Comparison of ENCODE assay signal across 34 cellular contexts in genomic region chr9:126661122-126661520, GRCh38. TPM values are rescaled to one million over a fixed set of nuclear protein-coding genes. Genes with fewer than 3 reads are reported as not detected.
"Had no signal": no experiment of that assay in that cellular context is flagged by ENCODE, and none has a peak within 500 bp of the region (broad histone marks: within the 10 kb centered on the region; RNA-seq: fewer than 3 reads in every experiment).

No MANE protein-coding gene starts in this region.

- H3K27me3 ChIP-seq: body of pancreas, gastrocnemius medialis, right atrium auricular region, uterus had no signal

- H2AFZ ChIP-seq: hepatocyte, parathyroid adenoma had no signal

- H3K9ac ChIP-seq: parathyroid adenoma had no signal

- H3K4me3 ChIP-seq: adrenal gland, body of pancreas, cardiac muscle cell, coronary artery, dorsolateral prefrontal cortex, gastrocnemius medialis, hepatocyte, psoas muscle, right atrium auricular region, smooth muscle cell, thoracic aorta, uterus had no signal

- H3K27ac Mint-ChIP-seq: activated CD4-positive, alpha-beta T cell treated with anti-CD3 and anti-CD28 coated beads for 36 hours; activated naive CD4-positive, alpha-beta T cell treated with anti-CD3 and anti-CD28 coated beads for 36 hours; activated naive CD8-positive, alpha-beta T cell treated with anti-CD3 and anti-CD28 coated beads for 36 hours; naive thymus-derived CD4-positive, alpha-beta T cell; T-helper 2 cell treated with Interferon-gamma antibody and Interleukin-4, amounts not matched to agents 5 μg/mL and 100 μg/mL, for 36 hours had no signal

- H3K9me3 ChIP-seq: adrenal gland, body of pancreas, gastrocnemius medialis, psoas muscle, right atrium auricular region, thoracic aorta, uterus had no signal

- H3K79me2 ChIP-seq: hepatocyte, parathyroid adenoma had no signal

- H3K36me3 ChIP-seq: adrenal gland, cardiac muscle cell, gastrocnemius medialis, right atrium auricular region, thoracic aorta, uterus had no signal

- H3K27ac ChIP-seq: adrenal gland, cardiac muscle cell, coronary artery, dorsolateral prefrontal cortex, gastrocnemius medialis, hepatocyte, parathyroid adenoma, psoas muscle, right atrium auricular region, thoracic aorta, uterus had no signal

- H3K9me3 Mint-ChIP-seq: activated naive CD4-positive, alpha-beta T cell treated with anti-CD3 and anti-CD28 coated beads for 36 hours; activated naive CD8-positive, alpha-beta T cell treated with anti-CD3 and anti-CD28 coated beads for 36 hours; naive thymus-derived CD4-positive, alpha-beta T cell; T-helper 2 cell treated with Interferon-gamma antibody and Interleukin-4, amounts not matched to agents 5 μg/mL and 100 μg/mL, for 36 hours; type B pancreatic cell had no signal

- DNase-seq: activated CD4-positive, alpha-beta T cell treated with anti-CD3 and anti-CD28 coated beads for 36 hours; activated CD4-positive, alpha-beta T cell treated with anti-CD3 and anti-CD28 coated beads, Interleukin-2, amount 50 U/mL, for 4 hours; activated CD4-positive, CD25-positive, alpha-beta regulatory T cell; activated CD8-positive, alpha-beta memory T cell treated with anti-CD3 and anti-CD28 coated beads for 24 hours; activated effector memory CD4-positive, alpha-beta T cell treated with Interleukin-2 at 50 U/mL for 16 hours; activated naive CD4-positive, alpha-beta T cell treated with anti-CD3 and anti-CD28 coated beads for 36 hours; activated naive CD8-positive, alpha-beta T cell treated with anti-CD3 and anti-CD28 coated beads for 36 hours; adrenal gland; aorta; dorsolateral prefrontal cortex; effector memory CD4-positive, alpha-beta T cell; gastrocnemius medialis; glutamatergic neuron; kidney; left colon; midbrain; naive thymus-derived CD4-positive, alpha-beta T cell; occipital lobe; psoas muscle; stimulated activated CD4-positive, alpha-beta T cell treated with anti-CD3 and anti-CD28 coated beads, Interleukin-1b, Interleukin-23, amount 100 ng/mL, for 48 hours; stimulated activated naive CD4-positive, alpha-beta T cell treated with Interleukin-2 at 50 U/mL for 16 hours; uterus had no signal

- H3K36me3 Mint-ChIP-seq: activated naive CD8-positive, alpha-beta T cell treated with anti-CD3 and anti-CD28 coated beads for 36 hours; naive thymus-derived CD4-positive, alpha-beta T cell; type B pancreatic cell had no signal

- H3K4me3 Mint-ChIP-seq: activated CD4-positive, alpha-beta T cell treated with anti-CD3 and anti-CD28 coated beads for 36 hours; activated naive CD4-positive, alpha-beta T cell treated with anti-CD3 and anti-CD28 coated beads for 36 hours; activated naive CD8-positive, alpha-beta T cell treated with anti-CD3 and anti-CD28 coated beads for 36 hours; naive thymus-derived CD4-positive, alpha-beta T cell; T-helper 2 cell treated with Interferon-gamma antibody and Interleukin-4, amounts not matched to agents 5 μg/mL and 100 μg/mL, for 36 hours had no signal

- H3K4me1 Mint-ChIP-seq: activated naive CD8-positive, alpha-beta T cell treated with anti-CD3 and anti-CD28 coated beads for 36 hours had no signal

- FAIRE-seq: kidney had no signal

- ATAC-seq: activated CD4-positive, alpha-beta T cell treated with anti-CD3 and anti-CD28 coated beads for 36 hours; gastrocnemius medialis; naive thymus-derived CD4-positive, alpha-beta T cell had no signal

- H3K4me2 ChIP-seq: hepatocyte, smooth muscle cell had no signal

RNA-seq across cellular contexts. Expression of gene LMX1B, which starts 47.4 kb away (rescaled TPM):
- total RNA-seq: activated CD4-positive, alpha-beta T cell treated with anti-CD3 and anti-CD28 coated beads for 36 hours; activated naive CD4-positive, alpha-beta T cell treated with anti-CD3 and anti-CD28 coated beads for 36 hours; activated naive CD8-positive, alpha-beta T cell treated with anti-CD3 and anti-CD28 coated beads for 36 hours; cardiac muscle cell; hepatocyte; liver; naive thymus-derived CD4-positive, alpha-beta T cell; occipital lobe; smooth muscle cell; thoracic aorta; uterus had no signal
- polyA plus RNA-seq: aorta; cardiac muscle cell; liver; naive thymus-derived CD4-positive, alpha-beta T cell; neural cell; smooth muscle cell had no signal
